Comparison of ENCODE assay signal across 9 cellular contexts in the genomic region with DNA sequence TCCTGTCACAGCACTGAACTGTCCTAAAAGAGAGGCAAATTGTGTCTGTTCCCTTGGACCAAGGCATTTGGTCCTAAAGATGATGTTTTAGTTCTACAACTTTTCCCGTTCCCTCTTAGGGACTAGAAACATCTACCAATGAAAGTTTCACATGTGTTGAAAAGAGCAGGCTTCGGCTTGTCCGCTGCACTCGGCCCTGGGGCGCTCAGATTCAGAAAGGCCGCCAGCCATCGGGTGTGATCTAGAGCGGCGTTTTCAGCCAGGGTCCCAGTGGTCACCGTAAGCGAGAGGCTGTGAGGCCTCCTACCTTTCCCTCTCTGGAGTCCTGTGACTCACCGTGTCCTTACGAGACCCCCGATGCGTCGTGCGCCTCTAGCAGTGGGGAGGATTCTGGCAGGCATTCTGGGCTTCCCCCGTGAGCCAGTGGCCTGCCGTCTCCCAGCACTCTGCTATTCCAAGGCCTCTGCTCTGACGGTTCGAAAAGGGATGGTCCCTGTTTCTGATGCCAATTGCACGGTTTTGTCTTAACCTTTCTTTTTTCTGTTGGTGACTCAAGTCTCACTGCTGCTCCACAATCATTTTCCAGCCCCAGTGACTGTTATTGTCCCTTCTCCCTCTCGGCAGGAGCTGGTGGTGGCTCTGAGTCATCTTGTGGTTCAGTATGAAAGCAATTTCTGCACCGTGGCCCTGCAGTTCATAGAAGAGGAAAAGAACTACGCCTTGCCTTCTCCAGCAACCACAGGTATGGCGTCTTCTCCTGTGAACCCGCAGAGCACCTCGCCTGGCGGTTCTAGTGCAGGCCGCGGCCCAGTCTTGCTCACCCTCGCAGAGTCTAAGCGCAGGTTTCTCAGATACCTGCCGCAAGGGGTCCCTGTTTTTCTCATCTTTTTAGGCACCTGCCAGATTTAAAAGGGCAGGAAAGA.
DNase-seq lines count a peak whose midpoint lies in the region; ATAC-seq, FAIRE-seq and TF ChIP-seq lines count a peak whose summit lies in the region.
"Had no signal": no experiment of that assay in that cellular context is flagged by ENCODE, and none has a peak within 500 bp of the region (broad histone marks: within the 10 kb centered on the region; RNA-seq: fewer than 3 reads in every experiment).

No MANE protein-coding gene starts in this region.

- H3K36me3 ChIP-seq in PC-3 (ENCODE audit: low read depth, low read length): peaks cover 16% of the 10 kb centered on the region
- peaks cover 0 to 4% of the 10 kb centered on the region in 2 donors for H3K36me3 ChIP-seq in small intestine (ENCODE audit: control insufficient read depth in 2 of 2, insufficient read depth in 2 of 2, low read length in 2 of 2)

- peaks cover 12% of the 10 kb centered on the region for H3F3A ChIP-seq in PC-3 (ENCODE audit: low read length, unreplicated experiment)

- ATAC-seq in HG02759 (IDR thresholded peaks at IDR 0.05; ENCODE audit: unreplicated experiment): peak; percentile 43
- peak; percentile 54 for ATAC-seq in PC-3

- DNase-seq in GM03348 (ENCODE audit: low spot score) (peak; percentile 84), PC-3 (peak; percentile 94), foreskin melanocyte (peak; percentile 29), small intestine (peak; percentile 50), NCI-H1105 treated with DMSO at 0.1 percent for 48 hours (lab: John Stamatoyannopoulos, UW) (no peak), NCI-H82 treated with DMSO at 0.1 percent for 48 hours (lab: John Stamatoyannopoulos, UW; ENCODE audit: unreplicated experiment) (no peak)
- peak; percentile 81 to 82 for DNase-seq in activated T-cell treated with anti-CD3 and anti-CD28 coated beads, Interleukin-2, amount 50 U/mL, for 48 hours

- POLR2A ChIA-PET in PC-3 (lab: Charles Lee; ENCODE audit: unreplicated experiment): interaction anchor here (0.5 to 0.6 kb wide), 3 partner anchors 40 to 97 kb away, joined by 3 to 4 read pairs (median 3); no protein-coding TSS in a partner anchor

- H3K4me1 ChIP-seq in PC-3 (ENCODE audit: insufficient read depth, low read length) (peaks cover 36% of the 10 kb centered on the region), small intestine (ENCODE audit: control insufficient read depth in 2 of 2, insufficient read depth in 1 of 2, low read depth in 1 of 2, low read length in 1 of 2) (no peaks in the 10 kb centered on the region)

- peak overlapping the region; percentile 57 for H3K9ac ChIP-seq in PC-3 (ENCODE audit: low read length)

- no peaks in the 10 kb centered on the region for H3K27me3 ChIP-seq in PC-3 (ENCODE audit: low read length)
- no peaks in the 10 kb centered on the region for H3K27me3 ChIP-seq in small intestine (ENCODE audit: control insufficient read depth in 2 of 2, insufficient read depth in 2 of 2, low read length in 2 of 2)

- H4K20me1 ChIP-seq in PC-3 (ENCODE audit: low read length): no peaks in the 10 kb centered on the region

- no peak overlapping the region for H2AFZ ChIP-seq in PC-3 (ENCODE audit: low read length)

- WGBS in small intestine, 3 donors: 61 to 79% (median 70%) methylated on average over 34 of the region's 34 CpGs

- no peak for FAIRE-seq in small intestine (lab: Jason Lieb, UNC)

- CTCF ChIA-PET in PC-3 (lab: Charles Lee): no interaction called here

- BruUV-seq in PC-3 (replicated peaks; lab: Mats Ljungman, UMichigan): TSS peak; percentile 76

- peak overlapping the region; percentile 91 for H3K27ac ChIP-seq in PC-3 (ENCODE audit: low read length)
- peak overlapping the region; percentile 28 to 46 for H3K27ac ChIP-seq in small intestine (ENCODE audit: low read depth in 1 of 2, low read length in 1 of 2)
- H3K27ac ChIP-seq: SK-N-MC had no signal

- H3K9me3 ChIP-seq in PC-3 (ENCODE audit: low read length) (no peaks in the 10 kb centered on the region), small intestine (ENCODE audit: control insufficient read depth, low read depth) (no peaks in the 10 kb centered on the region)

- H3K4me2 ChIP-seq in PC-3 (ENCODE audit: low read length): peak overlapping the region; percentile 87

- peaks cover 20% of the 10 kb centered on the region for H3K79me2 ChIP-seq in PC-3 (ENCODE audit: low read length)

- peak overlapping the region; percentile 53 for H3K4me3 ChIP-seq in PC-3 (ENCODE audit: low read length)
- H3K4me3 ChIP-seq in small intestine (ENCODE audit: low read depth in 1 of 2, low read length in 2 of 2): no peak overlapping the region
- H3K4me3 ChIP-seq: SK-N-MC had no signal

- intact Hi-C loops in PC-3 (cut with micrococcal nuclease): loop anchor here (1.0 to 10.0 kb wide), 5 partner anchors 35 to 437 kb away; no protein-coding TSS in a partner anchor

- no peaks in the 10 kb centered on the region for H3K9me2 ChIP-seq in PC-3 (replicated peaks; ENCODE audit: low read length)

- TF ChIP-seq CTCF in PC-3 (conservative IDR thresholded peaks at IDR 0.05; ENCODE audit: low read depth, low read length): 0 out of 2 replicates have a peak, but pooled peaks have one; percentile 21

Comparison
In these comparisons a context has a peak if more than half of its experiments do, and no peak if none do; other contexts are left out.
1. DNase-seq: peak in GM03348 (single experiment), PC-3 (single experiment), activated T-cell treated with anti-CD3 and anti-CD28 coated beads, Interleukin-2, amount 50 U/mL, for 48 hours (2 of 2), foreskin melanocyte (single experiment) and small intestine (single experiment); none in NCI-H1105 treated with DMSO at 0.1 percent for 48 hours (single experiment) and NCI-H82 treated with DMSO at 0.1 percent for 48 hours (single experiment).